Comparison of ENCODE assay signal across 8 cellular contexts in the genomic region with DNA sequence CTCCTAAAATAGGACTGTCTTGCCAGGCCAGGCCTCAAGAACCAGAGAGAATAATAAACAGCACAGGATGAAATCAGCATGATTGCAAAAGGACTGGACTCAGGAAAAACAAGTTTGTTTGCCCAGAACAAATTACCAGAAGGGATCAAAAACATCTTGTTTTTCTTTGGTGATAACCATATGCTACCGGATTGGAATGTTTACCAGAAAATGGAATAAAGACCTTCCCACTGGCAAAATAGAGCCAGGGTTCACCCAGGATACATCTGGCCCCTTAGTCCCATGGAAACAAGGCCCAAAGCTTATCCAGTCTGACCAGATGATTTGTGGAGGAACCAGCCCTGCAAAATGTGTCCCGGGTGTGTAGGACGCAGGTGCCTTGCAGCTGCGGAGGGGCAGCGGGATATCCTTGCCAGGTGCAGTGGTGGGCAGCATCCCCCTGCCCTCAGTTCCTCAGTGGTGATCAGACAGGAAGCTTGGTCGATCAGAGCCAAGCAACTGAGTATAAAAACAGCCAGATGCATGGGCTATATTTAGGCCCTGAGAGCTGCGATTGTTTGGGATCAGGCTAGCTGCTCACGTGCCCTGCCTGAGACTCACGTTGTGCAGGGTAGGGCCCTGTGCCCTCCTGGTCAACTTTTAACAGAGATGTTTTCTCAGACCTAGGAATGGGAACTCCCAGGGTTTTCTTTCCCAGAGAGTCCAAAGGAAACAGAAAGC. TPM values are rescaled to one million over a fixed set of nuclear protein-coding genes. Genes with fewer than 3 reads are reported as not detected.
A peak's percentile ranks its signal among the peaks of the same experiment; 100 is the strongest.
DNase-seq lines count a peak whose midpoint lies in the region; ATAC-seq, FAIRE-seq and TF ChIP-seq lines count a peak whose summit lies in the region.

No MANE protein-coding gene starts in this region.

- CTCF ChIA-PET in CD4-positive, alpha-beta memory T cell (lab: Charles Lee; ENCODE audit: partially characterized antibody) = interaction anchor here (0.7 to 1.6 kb wide), 4 partner anchors 8 to 63 kb away, joined by 3 to 7 read pairs (median 4); no protein-coding TSS in a partner anchor

- H3K4me3 ChIP-seq in CD4-positive, alpha-beta memory T cell (ENCODE audit: low read length in 2 of 2) = no peak overlapping the region
- H3K4me3 ChIP-seq in heart left ventricle = peak overlapping the region in 5 of 12 donors; percentile 1 to 29 (median 13)

- no peak for TF ChIP-seq POLR2A in heart left ventricle (IDR thresholded peaks at IDR 0.05)
- no peak for TF ChIP-seq POLR2A in GM12891 (IDR thresholded peaks at IDR 0.05; ENCODE audit: low read depth, low read length)

- WGBS in heart left ventricle, 4 donors = 5 to 6% (median 5%) methylated on average over 7 to 9 of the region's 9 CpGs

- no peaks in the 10 kb centered on the region for H3K27me3 Mint-ChIP-seq in CD4-positive, alpha-beta memory T cell

- H3K27ac Mint-ChIP-seq in CD4-positive, alpha-beta memory T cell = peak overlapping the region in 6 of 7 donors; percentile 22 to 88 (median 68)

- peak overlapping the region in 2 of 8 donors; percentile 32 to 43 for H3K4me3 Mint-ChIP-seq in CD4-positive, alpha-beta memory T cell

- TF ChIP-seq CTCF in VCaP (conservative IDR thresholded peaks at IDR 0.05) (no peak), heart left ventricle (IDR thresholded peaks at IDR 0.05) (no peak), omental fat pad (IDR thresholded peaks at IDR 0.05) (no peak)

- no peaks in the 10 kb centered on the region for H3K27me3 ChIP-seq in CD4-positive, alpha-beta memory T cell (ENCODE audit: insufficient read depth, low read length)
- no peaks in the 10 kb centered on the region for H3K27me3 ChIP-seq in heart left ventricle

- peaks cover 0 to 2% of the 10 kb centered on the region in 2 donors for H3K36me3 Mint-ChIP-seq in CD4-positive, alpha-beta memory T cell

- intact Hi-C loops in CD4-positive, alpha-beta memory T cell (cut with micrococcal nuclease) = no loop called here
- intact Hi-C loops in heart left ventricle (cut with DNase I) = loop anchor here in 1 of 10 donors (1.0 to 10.0 kb wide), 3 partner anchors 18 to 1321 kb away; partner anchors contain the start of gene DEPP1

- H3K9me3 ChIP-seq in CD4-positive, alpha-beta memory T cell (ENCODE audit: control insufficient read depth in 1 of 2, low read length in 2 of 2) = no peaks in the 10 kb centered on the region
- H3K9me3 ChIP-seq in heart left ventricle = no peaks in the 10 kb centered on the region

- no peak for FAIRE-seq in GM12891 (lab: Jason Lieb, UNC)

- peak; percentile 72 to 84 (median 78) for ATAC-seq in heart left ventricle
- ATAC-seq in omental fat pad (ENCODE audit: low FRiP score) = no peak

- no peak overlapping the region for H3K27ac ChIP-seq in CD4-positive, alpha-beta memory T cell (ENCODE audit: low read depth, low read length)
- H3K27ac ChIP-seq in VCaP (peak overlapping the region; percentile 32), heart left ventricle (peak overlapping the region; percentile 80 to 98 (median 95))

- POLR2A ChIA-PET in CD4-positive, alpha-beta memory T cell (lab: Charles Lee; ENCODE audit: partially characterized antibody) = no interaction called here

- no peak for DNase-seq in CD4-positive, alpha-beta memory T cell
- peak; percentile 73 to 90 (median 76) for DNase-seq in heart left ventricle
- peak; percentile 95 for DNase-seq in pulmonary artery endothelial cell (ENCODE audit: low read depth, low spot score)
- no peak for DNase-seq in omental fat pad (ENCODE audit: low spot score)
- DNase-seq in NCI-H2081 (lab: John Stamatoyannopoulos, UW) = no peak
- DNase-seq in HK-2 (ENCODE audit: unreplicated experiment) = no peak
- DNase-seq in GM12891 (ENCODE audit: insufficient read length, low spot score) = no peak

- H3K4me1 Mint-ChIP-seq in CD4-positive, alpha-beta memory T cell = peaks cover 16 to 37% (median 25%) of the 10 kb centered on the region in 4 donors

- H3K9me3 Mint-ChIP-seq in CD4-positive, alpha-beta memory T cell = no peaks in the 10 kb centered on the region

- peaks cover 19% of the 10 kb centered on the region for H3K4me1 ChIP-seq in CD4-positive, alpha-beta memory T cell (ENCODE audit: insufficient read depth, low read length)
- peaks cover 16 to 95% (median 83%) of the 10 kb centered on the region in 12 donors for H3K4me1 ChIP-seq in heart left ventricle

- no peaks in the 10 kb centered on the region for H3K36me3 ChIP-seq in CD4-positive, alpha-beta memory T cell (ENCODE audit: insufficient read depth, low read length)
- H3K36me3 ChIP-seq in heart left ventricle = peaks cover 0 to 40% (median 28%) of the 10 kb centered on the region in 9 donors

TF ChIP-seq in GM12891, 5 proteins besides CTCF, POLR2A, EP300 and RAD21:
- TF ChIP-seq POLR2AphosphoS5 (IDR thresholded peaks at IDR 0.05; ENCODE audit: low read depth, low read length) (no peak), PAX5 (IDR thresholded peaks at IDR 0.05; ENCODE audit: insufficient read depth, low read length, severe bottlenecking) (no peak), POU2F2 (IDR thresholded peaks at IDR 0.05; ENCODE audit: low read depth, low read length) (no peak), SPI1 (IDR thresholded peaks at IDR 0.05; ENCODE audit: low read depth, low read length) (no peak), TAF1 (IDR thresholded peaks at IDR 0.05; ENCODE audit: low read depth, low read length) (no peak)

RNA-seq across cellular contexts. Expression of gene ZNF22, which starts 4.6 kb away (rescaled TPM):
- 10 to 100 TPM; 26.9 to 27.1 TPM for total RNA-seq in CD4-positive, alpha-beta memory T cell
- polyA plus RNA-seq in CD4-positive, alpha-beta memory T cell = 10 to 100 TPM; 34.5 to 40.6 TPM
- 10 to 100 TPM; 12.7 to 16.8 (median 14.6) TPM for total RNA-seq in heart left ventricle
- 10 to 100 TPM; 12.6 to 17.5 TPM for polyA plus RNA-seq in heart left ventricle
- total RNA-seq in pulmonary artery endothelial cell = 37.9 and 58.0 TPM in 2 replicates
- total RNA-seq in omental fat pad = 10 to 100 TPM; 25.9 to 51.7 (median 37.7) TPM
- 15.1 TPM for polyA plus RNA-seq in GM12891 (2012; ENCODE audit: low read depth, missing spikeins)

RNA-seq across cellular contexts. Expression of gene DEPP1, which starts 17.5 kb away (rescaled TPM):
- not detected for total RNA-seq in CD4-positive, alpha-beta memory T cell
- not detected for polyA plus RNA-seq in CD4-positive, alpha-beta memory T cell
- 10 to 100 TPM; 11.0 to 76.5 (median 22.7) TPM for total RNA-seq in heart left ventricle
- 10 to 100 TPM; 19.1 to 37.9 TPM for polyA plus RNA-seq in heart left ventricle
- 395 and 438 TPM in 2 replicates for total RNA-seq in pulmonary artery endothelial cell
- 100 to 1,000 TPM; 181 to 740 (median 276) TPM for total RNA-seq in omental fat pad
- 2.6 TPM for polyA plus RNA-seq in GM12891 (2012; ENCODE audit: low read depth, missing spikeins)

RNA-seq across cellular contexts. Expression of gene RASSF4, which starts 36.5 kb away (rescaled TPM):
- total RNA-seq in CD4-positive, alpha-beta memory T cell = 1 to 10 TPM; 1.6 to 1.8 TPM
- under 1 TPM; 0.08 to 0.21 TPM for polyA plus RNA-seq in CD4-positive, alpha-beta memory T cell
- 100 to 1,000 TPM in 4 of 9 donors, 10 to 100 TPM in 5; 64.4 to 125 (median 89.5) TPM for total RNA-seq in heart left ventricle
- 10 to 100 TPM; 48.3 to 66.2 TPM for polyA plus RNA-seq in heart left ventricle
- 8.8 and 12.3 TPM in 2 replicates for total RNA-seq in pulmonary artery endothelial cell
- total RNA-seq in omental fat pad = 100 to 1,000 TPM in 3 of 4 donors, 10 to 100 TPM in 1; 75.1 to 229 (median 142) TPM
- polyA plus RNA-seq in GM12891 (2012; ENCODE audit: low read depth, missing spikeins) = 41.3 TPM

Comparison
In these comparisons a context has a peak if more than half of its experiments do, and no peak if none do; other contexts are left out.
1. DNase-seq: peak in heart left ventricle (5 of 5) and pulmonary artery endothelial cell (single experiment); none in CD4-positive, alpha-beta memory T cell (0 of 5), omental fat pad (single experiment), NCI-H2081 (0 of 2), HK-2 (single experiment) and GM12891 (single experiment).
2. RNA of gene DEPP1, which starts 17.5 kb away (total RNA-seq): 395 to 438 TPM in pulmonary artery endothelial cell, 181 to 740 TPM in omental fat pad and 11.0 to 76.5 TPM in heart left ventricle; not detected in CD4-positive, alpha-beta memory T cell; every median in the first group is over 10 times any median in the second.